Comparison of ENCODE assay signal across 8 cellular contexts in genomic region chr14:91511014-91511466, GRCh38. TPM values are rescaled to one million over a fixed set of nuclear protein-coding genes. Genes with fewer than 3 reads are reported as not detected.
DNase-seq lines count a peak whose midpoint lies in the region; ATAC-seq and TF ChIP-seq lines count a peak whose summit lies in the region.

No MANE protein-coding gene starts in this region.

- TF ChIP-seq CTCF in ascending aorta (IDR thresholded peaks at IDR 0.05) (no peak), tibial artery (IDR thresholded peaks at IDR 0.05) (no peak)

- DNase-seq in DMS 273 (lab: John Stamatoyannopoulos, UW; ENCODE audit: unreplicated experiment): peak; percentile 71
- no peak for DNase-seq in DMS 273 treated with DMSO at 0.1 percent for 48 hours (lab: John Stamatoyannopoulos, UW)
- peak; percentile 49 for DNase-seq in KG1 (lab: John Stamatoyannopoulos, UW)
- no peak for DNase-seq in ascending aorta (ENCODE audit: low spot score in 2 of 2)
- no peak for DNase-seq in tibial artery
- no peak for DNase-seq in cerebellum (ENCODE audit: low spot score)

- no peaks in the 10 kb centered on the region for H3K36me3 ChIP-seq in ascending aorta
- H3K36me3 ChIP-seq in tibial artery: no peaks in the 10 kb centered on the region

- H3K4me1 ChIP-seq in ascending aorta: peaks cover 0 to 16% of the 10 kb centered on the region in 2 donors
- H3K4me1 ChIP-seq in tibial artery: peaks cover 0 to 28% (median 14%) of the 10 kb centered on the region in 4 donors

- H3K4me3 ChIP-seq in ascending aorta (peak overlapping the region; percentile 91 to 99), tibial artery (peak overlapping the region; percentile 86 to 100)

- no peak for ATAC-seq in GM18511 (IDR thresholded peaks at IDR 0.05; ENCODE audit: unreplicated experiment)

- H3K27me3 ChIP-seq in ascending aorta (no peaks in the 10 kb centered on the region), layer of hippocampus (ENCODE audit: control insufficient read depth, insufficient read depth, low read length) (no peaks in the 10 kb centered on the region), tibial artery (peaks cover 0 to 5% of the 10 kb centered on the region in 2 donors)

- intact Hi-C loops in ascending aorta (cut with DNase I): loop anchor here (5.0 to 10.0 kb wide), 5 partner anchors 534 to 1281 kb away; partner anchors contain the start of genes ATXN3, CPSF2, GOLGA5 and NDUFB1
- intact Hi-C loops in tibial artery (cut with DNase I; ENCODE audit: low total_unique reads): no loop called here

- H3K9me3 ChIP-seq in ascending aorta (no peaks in the 10 kb centered on the region), tibial artery (no peaks in the 10 kb centered on the region)

- H3K27ac ChIP-seq in ascending aorta (peak overlapping the region; percentile 96 to 100), layer of hippocampus (ENCODE audit: low read depth, low read length) (peak overlapping the region; percentile 96), tibial artery (peak overlapping the region; percentile 98 to 99)

RNA-seq across cellular contexts. Expression of gene PPP4R3A, which starts 0.9 kb away (rescaled TPM):
- total RNA-seq in ascending aorta: 76.2 TPM
- 98.6 TPM for total RNA-seq in cerebellum

Comparison
In these comparisons a context has a peak if more than half of its experiments do, and no peak if none do; other contexts are left out.
1. DNase-seq: peak in DMS 273 (single experiment) and KG1 (single experiment); none in DMS 273 treated with DMSO at 0.1 percent for 48 hours (single experiment), ascending aorta (0 of 2), tibial artery (0 of 2) and cerebellum (single experiment).
2. Peak in every context shown above with its lines, with median percentiles within 50 percentile points of each other: H3K27ac ChIP-seq.